ENCODE assay signal across 22 cellular contexts in genomic region chr3:8668216-8668615, GRCh38. TPM values are rescaled to one million over a fixed set of nuclear protein-coding genes. Genes with fewer than 3 reads are reported as not detected.
DNase-seq lines count a peak whose midpoint lies in the region; TF ChIP-seq lines count a peak whose summit lies in the region.
"Had no signal": no experiment of that assay in that cellular context is flagged by ENCODE, and none has a peak within 500 bp of the region (broad histone marks: within the 10 kb centered on the region; RNA-seq: fewer than 3 reads in every experiment).

No MANE protein-coding gene starts in this region.

- H4K20me1 ChIP-seq in osteoblast (ENCODE audit: insufficient read depth, low read length) = no peaks in the 10 kb centered on the region

- no peaks in the 10 kb centered on the region for H3K36me3 Mint-ChIP-seq in HFFc6 (ENCODE audit: low read depth)
- H3K36me3 Mint-ChIP-seq: CD4-positive, CD25-positive, alpha-beta regulatory T cell had no signal

- H3K4me2 ChIP-seq in osteoblast (ENCODE audit: insufficient read depth, low read length) = no peak overlapping the region

- H3K27me3 ChIP-seq in BJ (ENCODE audit: control insufficient read depth, insufficient read depth, low read length) (no peaks in the 10 kb centered on the region), osteoblast (ENCODE audit: insufficient read depth, low read length) (peaks cover 17% of the 10 kb centered on the region)
- H3K27me3 ChIP-seq: BE2C had no signal

- H3K36me3 ChIP-seq in BJ (ENCODE audit: control insufficient read depth, insufficient read depth, low read length) (no peaks in the 10 kb centered on the region), osteoblast (ENCODE audit: insufficient read depth, low read length) (no peaks in the 10 kb centered on the region)
- H3K36me3 ChIP-seq: BE2C had no signal

- H3K27ac Mint-ChIP-seq in HFFc6 = no peak overlapping the region
- H3K27ac Mint-ChIP-seq: CD4-positive, CD25-positive, alpha-beta regulatory T cell had no signal

- peak overlapping the region; percentile 9; the same call in 1 of the 2 replicates for H3K4me3 Mint-ChIP-seq in HFFc6
- H3K4me3 Mint-ChIP-seq: CD4-positive, CD25-positive, alpha-beta regulatory T cell had no signal

- H3K4me3 ChIP-seq in BJ (ENCODE audit: low read depth, low read length) = no peak overlapping the region
- no peak overlapping the region for H3K4me3 ChIP-seq in epithelial cell of esophagus (ENCODE audit: low read length)
- H3K4me3 ChIP-seq in osteoblast (ENCODE audit: insufficient read depth, low read length) = no peak overlapping the region
- H3K4me3 ChIP-seq: SK-N-MC had no signal

- H3K79me2 ChIP-seq in osteoblast (ENCODE audit: insufficient read depth, low read length) = no peaks in the 10 kb centered on the region

- H3K27me3 Mint-ChIP-seq in HFFc6 (ENCODE audit: insufficient read depth) = peaks cover 7% of the 10 kb centered on the region; the same call in 1 of the 2 replicates

- no peaks in the 10 kb centered on the region for H3K4me1 ChIP-seq in osteoblast (ENCODE audit: insufficient read depth, low read length)
- H3K4me1 ChIP-seq: BE2C had no signal

- H3K27ac ChIP-seq in osteoblast (ENCODE audit: low read depth, low read length) = no peak overlapping the region
- H3K27ac ChIP-seq: RWPE1, SK-N-MC had no signal

- CTCF ChIA-PET in BJ (lab: Yijun Ruan, JAX) = interaction anchor here (0.6 to 0.7 kb wide), 2 partner anchors 40 to 100 kb away, joined by 3 read pairs; no protein-coding TSS in a partner anchor

- DNase-seq in BJ (ENCODE audit: low read depth) (peak; percentile 34), HFFc6 (no peak), epithelial cell of esophagus (ENCODE audit: low read depth) (peak; percentile 22), osteoblast (ENCODE audit: insufficient read length, low spot score, missing footprints) (peak; percentile 80), T-helper 2 cell (no peak), cortex of kidney (lab: John Stamatoyannopoulos, UW) (no peak), kidney tubule cell (ENCODE audit: low spot score) (no peak)
- no peak for DNase-seq in activated CD8-positive, alpha-beta memory T cell treated with anti-CD3 and anti-CD28 coated beads, Interleukin-2, amount 50 U/mL, for 4 hours
- DNase-seq: BE2C; CD4-positive, CD25-positive, alpha-beta regulatory T cell; DMS79; KBM-7; NCI-H1092; NCI-H146; NCI-H2029; NCI-H226; NCI-H510A treated with DMSO at 0.1 percent for 48 hours; NCI-H748 treated with DMSO at 0.1 percent for 48 hours; SHP77 treated with DMSO at 0.1 percent for 48 hours had no signal

- no peaks in the 10 kb centered on the region for H3K9me3 Mint-ChIP-seq in HFFc6

- POLR2A ChIA-PET in BJ (lab: Charles Lee) = no interaction called here

- no peak overlapping the region for H2AFZ ChIP-seq in osteoblast (ENCODE audit: low read length)

- TF ChIP-seq CTCF in BJ (IDR thresholded peaks at IDR 0.05; ENCODE audit: insufficient read depth, low read depth, low read length) (no peak), HFFc6 (IDR thresholded peaks at IDR 0.05) (no peak), epithelial cell of esophagus (IDR thresholded peaks at IDR 0.05; ENCODE audit: insufficient read depth, low read depth, low read length, missing control alignments) (no peak), osteoblast (IDR thresholded peaks at IDR 0.05; ENCODE audit: extremely low read depth, low read depth, low read length) (no peak)

- no peaks in the 10 kb centered on the region for H3K9me3 ChIP-seq in osteoblast (ENCODE audit: low read depth, low read length)
- H3K9me3 ChIP-seq: BE2C had no signal

- peaks cover 21% of the 10 kb centered on the region for H3K4me1 Mint-ChIP-seq in HFFc6 (ENCODE audit: low read depth)
- H3K4me1 Mint-ChIP-seq: CD4-positive, CD25-positive, alpha-beta regulatory T cell had no signal

RNA-seq across cellular contexts. Expression of gene SSUH2, which starts 23.6 kb away (rescaled TPM):
- 0.25 and 0.26 TPM in 2 replicates for polyA plus RNA-seq in BJ (2011; rRNA removed)
- 0.33 TPM in 1 of 2 replicates, not detected in the other for polyA minus RNA-seq in BJ (2011; rRNA and poly(A)+ RNA removed)
- under 1 TPM in 4 of 6 experiments, not detected in 2; 0.28 to 0.51 (median 0.37) TPM for total RNA-seq in HFFc6 (2021; fragmentation: NEBNext Ultra II Directional; extraction: Animal tissue kit (Norgen Biotek cat#: 25700))
- total RNA-seq in osteoblast = not detected in 2 replicates
- total RNA-seq: CD4-positive, CD25-positive, alpha-beta regulatory T cell; G401 had no signal
- polyA plus RNA-seq: CD4-positive, CD25-positive, alpha-beta regulatory T cell had no signal

Comparison
In these comparisons a context has a peak if more than half of its experiments do, and no peak if none do; other contexts are left out.
1. DNase-seq: peak in BJ (single experiment), epithelial cell of esophagus (single experiment) and osteoblast (single experiment); none in HFFc6 (single experiment), T-helper 2 cell (0 of 5), activated CD8-positive, alpha-beta memory T cell treated with anti-CD3 and anti-CD28 coated beads, Interleukin-2, amount 50 U/mL, for 4 hours (single experiment), cortex of kidney (single experiment) and kidney tubule cell (single experiment).